ENCODE assay signal across 9 cellular contexts in the genomic region with DNA sequence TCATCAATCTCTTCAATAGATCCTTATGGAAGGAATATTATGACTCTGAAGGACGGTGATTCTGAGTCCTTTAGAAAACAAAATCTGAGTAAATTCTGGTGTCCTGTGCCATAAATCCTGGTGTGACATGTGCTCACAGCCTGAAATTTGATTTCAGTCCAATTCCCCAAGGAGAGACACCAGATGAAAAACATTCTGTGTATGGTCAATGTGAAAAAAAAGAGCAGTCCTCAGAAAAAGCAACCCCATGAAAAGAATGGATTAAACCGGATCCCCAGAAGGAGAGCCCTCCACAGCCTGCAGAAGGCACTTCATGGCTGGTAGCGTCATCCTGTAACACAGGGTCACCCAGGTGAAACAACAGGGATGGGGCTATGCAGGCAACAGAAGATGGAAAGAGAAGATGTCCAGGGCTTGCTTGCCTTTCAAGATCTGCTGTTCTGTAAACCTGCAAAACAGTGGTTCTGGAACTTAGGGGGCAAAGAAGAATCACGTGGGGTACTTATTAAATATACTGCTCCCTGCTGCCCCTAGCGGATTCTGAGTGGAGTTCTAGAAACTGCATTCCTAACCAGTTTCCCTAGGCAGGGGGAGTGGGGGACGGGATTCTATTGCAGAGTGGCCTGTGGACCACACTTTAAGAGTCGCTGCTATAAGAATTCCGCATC.
DNase-seq lines count a peak whose midpoint lies in the region; ATAC-seq and TF ChIP-seq lines count a peak whose summit lies in the region.
"Had no signal": no experiment of that assay in that cellular context is flagged by ENCODE, and none has a peak within 500 bp of the region (broad histone marks: within the 10 kb centered on the region; RNA-seq: fewer than 3 reads in every experiment).

No MANE protein-coding gene starts in this region.

- no peaks in the 10 kb centered on the region for H3K27me3 ChIP-seq in left ventricle myocardium inferior (ENCODE audit: low read depth)
- no peaks in the 10 kb centered on the region for H3K27me3 ChIP-seq in rectal smooth muscle tissue (ENCODE audit: control insufficient read depth, insufficient read depth, low read length)

- H3K4me3 Mint-ChIP-seq in activated T-helper 17 cell treated with anti-CD3 and anti-CD28 coated beads, Interleukin-2, amount 50 U/mL, for 72 hours, result no peak overlapping the region
- H3K4me3 Mint-ChIP-seq: activated naive CD4-positive, alpha-beta T cell treated with anti-CD3 and anti-CD28 coated beads, Interleukin-2, amount 50 U/mL, for 24 hours had no signal

- no peaks in the 10 kb centered on the region for H3K36me3 Mint-ChIP-seq in activated T-helper 17 cell treated with anti-CD3 and anti-CD28 coated beads, Interleukin-2, amount 50 U/mL, for 72 hours (ENCODE audit: low read depth)
- H3K36me3 Mint-ChIP-seq: activated naive CD4-positive, alpha-beta T cell treated with anti-CD3 and anti-CD28 coated beads, Interleukin-2, amount 50 U/mL, for 24 hours had no signal

- intact Hi-C loops in left ventricle myocardium inferior (cut with micrococcal nuclease), result no loop called here

- H3K9ac ChIP-seq in rectal smooth muscle tissue (ENCODE audit: low read length), result no peak overlapping the region

- H3K4me1 Mint-ChIP-seq in activated T-helper 17 cell treated with anti-CD3 and anti-CD28 coated beads, Interleukin-2, amount 50 U/mL, for 72 hours, result peaks cover 5% of the 10 kb centered on the region

- H3K4me3 ChIP-seq in left ventricle myocardium inferior (peak overlapping the region; percentile 55), rectal smooth muscle tissue (ENCODE audit: low read length) (peak overlapping the region; percentile 28)

- peak; percentile 44 for ATAC-seq in activated T-helper 17 cell treated with anti-CD3 and anti-CD28 coated beads, Interleukin-2, amount 50 U/mL, for 72 hours (replicated peaks)
- no peak for ATAC-seq in GM19324 (IDR thresholded peaks at IDR 0.05; ENCODE audit: low FRiP score, unreplicated experiment)

- no peak overlapping the region for H3K27ac Mint-ChIP-seq in activated T-helper 17 cell treated with anti-CD3 and anti-CD28 coated beads, Interleukin-2, amount 50 U/mL, for 72 hours
- H3K27ac Mint-ChIP-seq: activated naive CD4-positive, alpha-beta T cell treated with anti-CD3 and anti-CD28 coated beads, Interleukin-2, amount 50 U/mL, for 24 hours had no signal

- no peaks in the 10 kb centered on the region for H3K9me3 Mint-ChIP-seq in activated T-helper 17 cell treated with anti-CD3 and anti-CD28 coated beads, Interleukin-2, amount 50 U/mL, for 72 hours
- H3K9me3 Mint-ChIP-seq: activated naive CD4-positive, alpha-beta T cell treated with anti-CD3 and anti-CD28 coated beads, Interleukin-2, amount 50 U/mL, for 24 hours had no signal

- H3K4me1 ChIP-seq in left ventricle myocardium inferior (peaks cover 11% of the 10 kb centered on the region), rectal smooth muscle tissue (ENCODE audit: control insufficient read depth, insufficient read depth, low read length) (no peaks in the 10 kb centered on the region)

- H3K27me3 Mint-ChIP-seq in activated T-helper 17 cell treated with anti-CD3 and anti-CD28 coated beads, Interleukin-2, amount 50 U/mL, for 72 hours, result peaks cover 6% of the 10 kb centered on the region

- H3K36me3 ChIP-seq in left ventricle myocardium inferior (no peaks in the 10 kb centered on the region), rectal smooth muscle tissue (ENCODE audit: control insufficient read depth, insufficient read depth, low read length) (no peaks in the 10 kb centered on the region)

- DNase-seq in DMS53 (lab: John Stamatoyannopoulos, UW), result peak; percentile 38
- no peak for DNase-seq in DMS53 treated with DMSO at 0.1 percent for 48 hours (lab: John Stamatoyannopoulos, UW; ENCODE audit: unreplicated experiment)
- peak; percentile 12 for DNase-seq in HCEC 1CT
- DNase-seq in NCI-H2029 treated with DMSO at 0.1 percent for 48 hours (lab: John Stamatoyannopoulos, UW), result peak; percentile 17
- no peak for DNase-seq in left ventricle myocardium inferior

- TF ChIP-seq CTCF in left ventricle myocardium inferior (IDR thresholded peaks at IDR 0.05; ENCODE audit: borderline replicate concordance), result peak; percentile 72

- peak overlapping the region; percentile 37 for H3K27ac ChIP-seq in left ventricle myocardium inferior (replicated peaks)
- no peak overlapping the region for H3K27ac ChIP-seq in rectal smooth muscle tissue (ENCODE audit: low read depth, low read length)

- H3K9me3 ChIP-seq in left ventricle myocardium inferior (replicated peaks), result peaks cover 21% of the 10 kb centered on the region

Comparison
In these comparisons a context has a peak if more than half of its experiments do, and no peak if none do; other contexts are left out.
1. DNase-seq: peak in DMS53 (single experiment), HCEC 1CT (single experiment) and NCI-H2029 treated with DMSO at 0.1 percent for 48 hours (single experiment); none in DMS53 treated with DMSO at 0.1 percent for 48 hours (single experiment) and left ventricle myocardium inferior (single experiment).